In genomic region chr13:114234645-114235421, GRCh38 we compare ENCODE assay signal across 8 cellular contexts. TPM values are rescaled to one million over a fixed set of nuclear protein-coding genes. Genes with fewer than 3 reads are reported as not detected.
DNase-seq lines count a peak whose midpoint lies in the region; ATAC-seq and TF ChIP-seq lines count a peak whose summit lies in the region.

CDC16 (plus strand) TSS chr13:114234897; CDS start chr13:114235085, 188 bp downstream.

- H3K9ac ChIP-seq in HUES48 (ENCODE audit: low read depth, low read length): peak within 1 kb of the TSS; percentile 60
- peak within 1 kb of the TSS; percentile 78 for H3K9ac ChIP-seq in OCI-LY1 (ENCODE audit: low read length)

- H3K9me3 ChIP-seq in HUES48 (ENCODE audit: control insufficient read depth, insufficient read depth, low read length) (no peaks in the 10 kb centered on the region), OCI-LY1 (ENCODE audit: low read length) (0 out of 2 replicates have a peak, but pooled peaks cover 2% of the 10 kb centered on the region)

- H3K4me1 Mint-ChIP-seq in Calu3 (ENCODE audit: low read depth, unreplicated experiment) (no peaks in the 10 kb centered on the region), endothelial cell (ENCODE audit: unreplicated experiment) (peaks cover 14% of the 10 kb centered on the region)

- BruUV-seq in Calu3 (replicated peaks; lab: Mats Ljungman, UMichigan): no TSS peak

- H3K9me2 ChIP-seq in OCI-LY1 (ENCODE audit: low read depth, low read length): no peaks in the 10 kb centered on the region

- H3K4me1 ChIP-seq in HUES48 (ENCODE audit: control insufficient read depth, insufficient read depth, low read length) (peaks cover 33% of the 10 kb centered on the region), OCI-LY1 (ENCODE audit: insufficient read depth, low read length, severe bottlenecking) (peaks cover 15% of the 10 kb centered on the region)

- no peaks in the 10 kb centered on the region for H3K9me3 Mint-ChIP-seq in Calu3 (ENCODE audit: low read depth, unreplicated experiment)
- H3K9me3 Mint-ChIP-seq in endothelial cell (ENCODE audit: unreplicated experiment): no peaks in the 10 kb centered on the region

- peak within 1 kb of the TSS; percentile 91 for H2AFZ ChIP-seq in OCI-LY1 (ENCODE audit: low read length)

- no peaks in the 10 kb centered on the region for H4K20me1 ChIP-seq in OCI-LY1 (ENCODE audit: insufficient read depth, low read length)

- H3K27me3 Mint-ChIP-seq in Calu3 (ENCODE audit: unreplicated experiment) (no peaks in the 10 kb centered on the region), endothelial cell (ENCODE audit: unreplicated experiment) (no peaks in the 10 kb centered on the region)

- no peaks in the 10 kb centered on the region for H3F3A ChIP-seq in OCI-LY1 (ENCODE audit: insufficient read depth, low read length)

- H3K27me3 ChIP-seq in HUES48 (ENCODE audit: control insufficient read depth, insufficient read depth, low read length) (no peaks in the 10 kb centered on the region), OCI-LY1 (ENCODE audit: insufficient read depth, low read length) (no peaks in the 10 kb centered on the region)

- TF ChIP-seq CTCF in Calu3 (IDR thresholded peaks at IDR 0.05; ENCODE audit: unreplicated experiment) (no peak), OCI-LY1 (IDR thresholded peaks at IDR 0.05; ENCODE audit: low read length) (peak; percentile 16; the same call in 1 of the 2 replicates), endothelial cell (IDR thresholded peaks at IDR 0.05; ENCODE audit: unreplicated experiment) (no peak)

- H3K27ac Mint-ChIP-seq in Calu3 (ENCODE audit: unreplicated experiment) (no peak within 1 kb of the TSS), endothelial cell (ENCODE audit: unreplicated experiment) (peak within 1 kb of the TSS; percentile 21)

- DNase-seq in Calu3 (peak; percentile 74), endothelial cell (ENCODE audit: low spot score) (peak; percentile 70), midbrain (lab: John Stamatoyannopoulos, UW) (peak; percentile 93)
- DNase-seq in activated CD8-positive, alpha-beta memory T cell treated with anti-CD3 and anti-CD28 coated beads, Interleukin-2, amount 50 U/mL, for 4 hours: peak; percentile 89
- peak; percentile 87 to 91 for DNase-seq in stimulated activated CD8-positive, alpha-beta memory T cell treated with anti-CD3 and anti-CD28 coated beads, Interleukin-15, amount 100 ng/mL, for 48 hours (ENCODE audit: low read depth in 2 of 2)

- intact Hi-C loops in Calu3 (cut with micrococcal nuclease; ENCODE audit: unreplicated experiment): no loop called here

- peaks cover 13% of the 10 kb centered on the region for H3K79me2 ChIP-seq in OCI-LY1 (ENCODE audit: insufficient read depth, low read length)

- H3K4me3 Mint-ChIP-seq in Calu3 (ENCODE audit: low read depth, unreplicated experiment) (peak within 1 kb of the TSS; percentile 71), endothelial cell (ENCODE audit: unreplicated experiment) (peak within 1 kb of the TSS; percentile 92)

- peak; percentile 87 for ATAC-seq in GM21390 (IDR thresholded peaks at IDR 0.05; ENCODE audit: unreplicated experiment)

- H3K4me2 ChIP-seq in OCI-LY1 (ENCODE audit: low read length): peak within 1 kb of the TSS; percentile 93

- peak within 1 kb of the TSS; percentile 87 for H3K4me3 ChIP-seq in HUES48 (ENCODE audit: low read depth, low read length)
- H3K4me3 ChIP-seq in OCI-LY1 (ENCODE audit: low read depth, low read length, poor library complexity, severe bottlenecking): peak within 1 kb of the TSS; percentile 78

- CTCF ChIA-PET in Calu3 (lab: Charles Lee): no interaction called here

- H3K36me3 Mint-ChIP-seq in Calu3 (ENCODE audit: insufficient read depth, unreplicated experiment) (peaks cover 19% of the 10 kb centered on the region), endothelial cell (ENCODE audit: low read depth, unreplicated experiment) (peaks cover 10% of the 10 kb centered on the region)

- H3K27ac ChIP-seq in HUES48 (ENCODE audit: low read depth, low read length) (peak within 1 kb of the TSS; percentile 76), OCI-LY1 (ENCODE audit: low read depth, low read length, poor library complexity, severe bottlenecking) (peak within 1 kb of the TSS; percentile 12)

- peaks cover 34% of the 10 kb centered on the region for H3K36me3 ChIP-seq in HUES48 (ENCODE audit: control insufficient read depth, insufficient read depth, low read length)
- H3K36me3 ChIP-seq in OCI-LY1 (ENCODE audit: insufficient read depth, low read length): peaks cover 32% of the 10 kb centered on the region

RNA-seq across cellular contexts. Expression of gene CDC16, which starts in this region (rescaled TPM):
- total RNA-seq in Calu3 (2022) (15.7 and 16.8 TPM in 2 replicates), endothelial cell (ENCODE audit: unreplicated experiment) (65.4 TPM)

Comparison
In these comparisons a context has a peak if more than half of its experiments do, and no peak if none do; other contexts are left out.
1. Peak in every context shown above with its lines: DNase-seq, ATAC-seq, H3K4me3 ChIP-seq and H3K27ac ChIP-seq.